ENCODE assay signal across 16 cellular contexts in the genomic region with DNA sequence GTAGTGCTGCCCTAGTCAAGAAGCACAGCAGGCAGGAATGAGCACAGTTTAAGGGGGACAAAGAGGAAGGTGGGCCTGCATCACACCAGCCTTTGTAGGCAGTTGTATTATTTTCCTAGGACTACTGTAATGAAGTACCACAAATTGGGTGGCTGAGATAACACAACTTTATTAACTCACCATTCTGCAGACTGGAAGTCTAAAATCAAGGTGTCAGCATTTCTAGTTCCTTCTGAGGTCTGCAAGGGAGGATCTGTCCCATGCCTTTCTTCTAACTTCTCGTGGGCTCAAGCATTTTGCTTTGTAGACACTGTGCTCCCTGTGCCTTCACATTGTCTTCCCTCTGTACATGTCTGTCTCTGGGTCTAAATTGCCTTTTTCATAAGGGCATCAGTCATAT.
A peak's percentile ranks its signal among the peaks of the same experiment; 100 is the strongest.
DNase-seq lines count a peak whose midpoint lies in the region; ATAC-seq and TF ChIP-seq lines count a peak whose summit lies in the region.
"Had no signal": no experiment of that assay in that cellular context is flagged by ENCODE, and none has a peak within 500 bp of the region (broad histone marks: within the 10 kb centered on the region; RNA-seq: fewer than 3 reads in every experiment).

No MANE protein-coding gene starts in this region.

- H3K4me1 Mint-ChIP-seq in activated T-cell treated with anti-CD3 and anti-CD28 coated beads, Interleukin-2, amount 50 U/mL, for 24 hours (ENCODE audit: low read depth), result peaks cover 64% of the 10 kb centered on the region
- peaks cover 47% of the 10 kb centered on the region for H3K4me1 Mint-ChIP-seq in activated T-cell treated with anti-CD3 and anti-CD28 coated beads, Interleukin-2, amount 50 U/mL, for 4 hours (ENCODE audit: low read depth)
- peaks cover 18% of the 10 kb centered on the region for H3K4me1 Mint-ChIP-seq in Calu3 (ENCODE audit: low read depth, unreplicated experiment)

- POLR2A ChIA-PET in PC-9 (lab: Charles Lee; ENCODE audit: unreplicated experiment), result no interaction called here

- H2AK5ac ChIP-seq in mesenchymal stem cell (ENCODE audit: low read length, severe bottlenecking), result no peak overlapping the region

- H2BK120ac ChIP-seq in mesenchymal stem cell (ENCODE audit: low read depth, low read length), result no peak overlapping the region

- H2AFZ ChIP-seq in PC-9 (no peak overlapping the region), mesenchymal stem cell (ENCODE audit: low read depth, low read length) (no peak overlapping the region)

- H3K23ac ChIP-seq in mesenchymal stem cell (ENCODE audit: low read length in 2 of 2), result no peak overlapping the region

- H3K79me2 ChIP-seq in PC-9 (ENCODE audit: low read depth), result no peaks in the 10 kb centered on the region

- H3K4me1 ChIP-seq in PC-9 (replicated peaks; ENCODE audit: insufficient read depth) (peaks cover 20% of the 10 kb centered on the region), mesenchymal stem cell (ENCODE audit: control insufficient read depth, insufficient read depth, low read depth, low read length) (no peaks in the 10 kb centered on the region)
- H3K4me1 ChIP-seq: BLaER1 had no signal

- BruUV-seq in PC-9 (replicated peaks; lab: Mats Ljungman, UMichigan), result no TSS peak
- no TSS peak for BruUV-seq in Calu3 (replicated peaks; lab: Mats Ljungman, UMichigan)

- H2BK5ac ChIP-seq in mesenchymal stem cell (ENCODE audit: low read depth, low read length, poor library complexity, severe bottlenecking), result no peak overlapping the region

- H4K8ac ChIP-seq in mesenchymal stem cell (ENCODE audit: low read length), result peak overlapping the region; percentile 12

- no peaks in the 10 kb centered on the region for H3K27me3 Mint-ChIP-seq in activated T-cell treated with anti-CD3 and anti-CD28 coated beads, Interleukin-2, amount 50 U/mL, for 24 hours
- no peaks in the 10 kb centered on the region for H3K27me3 Mint-ChIP-seq in activated T-cell treated with anti-CD3 and anti-CD28 coated beads, Interleukin-2, amount 50 U/mL, for 4 hours (ENCODE audit: low read depth)
- H3K27me3 Mint-ChIP-seq in Calu3 (ENCODE audit: unreplicated experiment), result no peaks in the 10 kb centered on the region

- TF ChIP-seq CTCF in PC-9 (conservative IDR thresholded peaks at IDR 0.05) (no peak), Calu3 (IDR thresholded peaks at IDR 0.05; ENCODE audit: unreplicated experiment) (no peak)

- no peak overlapping the region for H3K9ac ChIP-seq in mesenchymal stem cell (ENCODE audit: low read length)
- H3K9ac ChIP-seq: BLaER1 had no signal

- H3K27ac Mint-ChIP-seq in activated T-cell treated with anti-CD3 and anti-CD28 coated beads, Interleukin-2, amount 50 U/mL, for 24 hours, result peak overlapping the region; percentile 99
- no peak overlapping the region for H3K27ac Mint-ChIP-seq in Calu3 (ENCODE audit: unreplicated experiment)

- no peak overlapping the region for H2BK12ac ChIP-seq in mesenchymal stem cell (ENCODE audit: low read length in 2 of 2)

- H3K4me3 Mint-ChIP-seq in activated T-cell treated with anti-CD3 and anti-CD28 coated beads, Interleukin-2, amount 50 U/mL, for 24 hours, result no peak overlapping the region
- H3K4me3 Mint-ChIP-seq in activated T-cell treated with anti-CD3 and anti-CD28 coated beads, Interleukin-2, amount 50 U/mL, for 4 hours, result no peak overlapping the region
- H3K4me3 Mint-ChIP-seq in Calu3 (ENCODE audit: low read depth, unreplicated experiment), result no peak overlapping the region

- no peak overlapping the region for H3K14ac ChIP-seq in mesenchymal stem cell (ENCODE audit: low read length in 2 of 2)

- WGBS in mesenchymal stem cell, result 95% methylated on average over 1 of the region's 1 CpG

- H2BK15ac ChIP-seq in mesenchymal stem cell (ENCODE audit: low read depth, poor library complexity, severe bottlenecking), result peak overlapping the region; percentile 71

- H3K9me2 ChIP-seq in PC-9 (ENCODE audit: insufficient read depth), result no peaks in the 10 kb centered on the region

- no peaks in the 10 kb centered on the region for H4K20me1 ChIP-seq in PC-9 (ENCODE audit: insufficient read depth)
- H4K20me1 ChIP-seq: BLaER1 had no signal

- CTCF ChIA-PET in PC-9 (lab: Charles Lee) (no interaction called here), Calu3 (lab: Charles Lee) (no interaction called here)

- H3K79me1 ChIP-seq in mesenchymal stem cell (replicated peaks; ENCODE audit: low read length, poor library complexity, severe bottlenecking), result no peaks in the 10 kb centered on the region

- no peaks in the 10 kb centered on the region for H3K36me3 Mint-ChIP-seq in activated T-cell treated with anti-CD3 and anti-CD28 coated beads, Interleukin-2, amount 50 U/mL, for 24 hours (ENCODE audit: low read depth)
- H3K36me3 Mint-ChIP-seq in activated T-cell treated with anti-CD3 and anti-CD28 coated beads, Interleukin-2, amount 50 U/mL, for 4 hours (ENCODE audit: insufficient read depth), result no peaks in the 10 kb centered on the region
- H3K36me3 Mint-ChIP-seq in Calu3 (ENCODE audit: insufficient read depth, unreplicated experiment), result no peaks in the 10 kb centered on the region

- peak overlapping the region; percentile 74; the same call in 1 of the 2 replicates for H3K27ac ChIP-seq in PC-9
- no peak overlapping the region for H3K27ac ChIP-seq in mesenchymal stem cell (ENCODE audit: low read length, poor library complexity, severe bottlenecking)
- H3K27ac ChIP-seq: BLaER1 had no signal

- H3K4me3 ChIP-seq in PC-9 (no peak overlapping the region), mesenchymal stem cell (ENCODE audit: insufficient read depth in 1 of 2, low read depth in 1 of 2, low read length in 2 of 2) (no peak overlapping the region)
- H3K4me3 ChIP-seq: BLaER1 had no signal

- H3K36me3 ChIP-seq in PC-9 (ENCODE audit: low read depth) (no peaks in the 10 kb centered on the region), mesenchymal stem cell (ENCODE audit: control insufficient read depth in 1 of 2, insufficient read depth in 2 of 2, low read depth in 1 of 2, low read length in 2 of 2) (no peaks in the 10 kb centered on the region)
- H3K36me3 ChIP-seq: BLaER1 had no signal

- no peaks in the 10 kb centered on the region for H3K9me3 ChIP-seq in PC-9 (ENCODE audit: insufficient read depth, low read depth)
- no peaks in the 10 kb centered on the region for H3K9me3 ChIP-seq in mesenchymal stem cell (ENCODE audit: control insufficient read depth, low read length)
- H3K9me3 ChIP-seq: BLaER1 had no signal

- H3K4ac ChIP-seq in mesenchymal stem cell (ENCODE audit: low read depth in 1 of 2, low read length in 2 of 2), result no peak overlapping the region

- H3K4me2 ChIP-seq in PC-9, result no peak overlapping the region; the same call in 1 of the 2 replicates
- no peak overlapping the region for H3K4me2 ChIP-seq in mesenchymal stem cell (ENCODE audit: low read length, poor library complexity, severe bottlenecking)
- H3K4me2 ChIP-seq: BLaER1 had no signal

- H3K18ac ChIP-seq in mesenchymal stem cell (ENCODE audit: low read depth in 1 of 2, low read length in 2 of 2), result no peak overlapping the region

- no peaks in the 10 kb centered on the region for H3K27me3 ChIP-seq in PC-9 (ENCODE audit: insufficient read depth, low read depth)
- H3K27me3 ChIP-seq in mesenchymal stem cell (ENCODE audit: control insufficient read depth in 1 of 2, insufficient read depth in 1 of 2, low read length in 2 of 2), result no peaks in the 10 kb centered on the region
- H3K27me3 ChIP-seq: BLaER1 had no signal

- DNase-seq in activated T-cell treated with anti-CD3 and anti-CD28 coated beads, Interleukin-2, amount 50 U/mL, for 24 hours, result no peak
- DNase-seq in activated T-cell treated with anti-CD3 and anti-CD28 coated beads, Interleukin-2, amount 50 U/mL, for 4 hours, result no peak
- DNase-seq in Ammon's horn (ENCODE audit: low spot score) (peak; percentile 25), PC-9 (no peak), mesenchymal stem cell (no peak), Calu3 (no peak)
- DNase-seq in activated CD4-positive, CD25-positive, alpha-beta regulatory T cell (lab: John Stamatoyannopoulos, UW), result no peak
- DNase-seq in activated CD8-positive, alpha-beta memory T cell treated with anti-CD3 and anti-CD28 coated beads, Interleukin-2, amount 50 U/mL, for 4 hours, result no peak
- DNase-seq: DMS79; KG1; MV-4-11; NCI-H1694 treated with DMSO at 0.1 percent for 48 hours; NCI-H748 treated with DMSO at 0.1 percent for 48 hours; NK-92 treated with Interleukin-12 subunit alpha and Interleukin-12 subunit beta, amount 100 ng/mL, for 24 hours; SHP77 had no signal

- no peak overlapping the region for H4K91ac ChIP-seq in mesenchymal stem cell (ENCODE audit: low read length)

- H3F3A ChIP-seq in PC-9 (ENCODE audit: insufficient read depth, low read depth), result peaks cover 19% of the 10 kb centered on the region

- no peak for ATAC-seq in activated T-cell treated with anti-CD3 and anti-CD28 coated beads, Interleukin-2, amount 50 U/mL, for 4 hours

- intact Hi-C loops in PC-9 (cut with micrococcal nuclease; ENCODE audit: unreplicated experiment) (no loop called here), Calu3 (cut with micrococcal nuclease; ENCODE audit: unreplicated experiment) (no loop called here)

- peaks cover 3% of the 10 kb centered on the region for H3K9me3 Mint-ChIP-seq in activated T-cell treated with anti-CD3 and anti-CD28 coated beads, Interleukin-2, amount 50 U/mL, for 24 hours
- no peaks in the 10 kb centered on the region for H3K9me3 Mint-ChIP-seq in activated T-cell treated with anti-CD3 and anti-CD28 coated beads, Interleukin-2, amount 50 U/mL, for 4 hours
- no peaks in the 10 kb centered on the region for H3K9me3 Mint-ChIP-seq in Calu3 (ENCODE audit: low read depth, unreplicated experiment)
